In the genomic region with DNA sequence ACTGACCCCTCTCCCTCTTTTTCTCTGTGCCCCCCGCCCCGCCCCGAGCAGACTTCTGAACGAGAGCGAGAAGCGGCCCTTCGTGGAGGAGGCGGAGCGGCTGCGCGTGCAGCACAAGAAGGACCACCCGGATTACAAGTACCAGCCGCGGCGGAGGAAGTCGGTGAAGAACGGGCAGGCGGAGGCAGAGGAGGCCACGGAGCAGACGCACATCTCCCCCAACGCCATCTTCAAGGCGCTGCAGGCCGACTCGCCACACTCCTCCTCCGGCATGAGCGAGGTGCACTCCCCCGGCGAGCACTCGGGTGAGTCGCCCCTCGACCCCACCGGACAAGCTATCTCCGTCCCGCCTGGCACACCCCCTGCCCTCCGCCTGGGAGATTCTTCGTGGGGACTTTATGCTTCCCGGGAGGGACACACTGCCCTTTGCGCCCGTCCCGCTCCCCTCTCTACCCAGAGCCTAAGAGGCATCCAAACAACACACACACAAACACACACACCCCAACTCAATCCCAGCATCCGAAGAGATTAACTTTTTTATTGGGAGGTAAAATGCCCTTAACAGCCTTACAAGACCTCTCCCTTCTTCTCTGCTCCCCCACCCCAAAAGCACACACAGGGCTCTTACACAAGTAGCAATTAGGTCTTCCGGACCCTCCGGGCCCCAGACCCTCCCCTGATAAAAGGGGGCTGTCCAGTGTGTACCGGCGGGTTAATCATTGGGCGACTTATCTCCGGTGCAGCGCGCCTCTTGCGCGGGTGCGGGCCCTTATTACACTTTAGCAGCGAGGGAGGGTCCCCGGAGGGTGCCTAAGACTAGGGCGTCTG, we compare ENCODE assay signal across 8 cellular contexts.
DNase-seq lines count a peak whose midpoint lies in the region; ATAC-seq, FAIRE-seq and TF ChIP-seq lines count a peak whose summit lies in the region.

No MANE protein-coding gene starts in this region.

- ATAC-seq in RWPE2 (ENCODE audit: low read depth) = no peak
- no peak for ATAC-seq in HG02623 (IDR thresholded peaks at IDR 0.05; ENCODE audit: unreplicated experiment)
- ATAC-seq in GM21717 (IDR thresholded peaks at IDR 0.05; ENCODE audit: unreplicated experiment) = no peak

- peaks cover 40% of the 10 kb centered on the region for H3K4me1 ChIP-seq in RWPE2 (ENCODE audit: insufficient read depth, poor library complexity, severe bottlenecking)

- H3K27ac ChIP-seq in RWPE2 (ENCODE audit: poor library complexity, severe bottlenecking) = peak overlapping the region; percentile 73

- TF ChIP-seq CTCF in GM12875 (IDR thresholded peaks at IDR 0.05; ENCODE audit: borderline replicate concordance, insufficient read depth, low read depth, low read length) (no peak), RWPE2 (IDR thresholded peaks at IDR 0.05; ENCODE audit: poor library complexity, severe bottlenecking) (no peak), retinal pigment epithelial cell (conservative IDR thresholded peaks at IDR 0.05; ENCODE audit: low read depth, low read length) (no peak)

- peaks cover 38% of the 10 kb centered on the region for H3K36me3 ChIP-seq in RWPE2 (ENCODE audit: low read depth)

- no peak for FAIRE-seq in RCC 7860 (lab: Jason Lieb, UNC)

- no peaks in the 10 kb centered on the region for H3K27me3 ChIP-seq in RWPE2 (ENCODE audit: insufficient read depth, poor library complexity, severe bottlenecking)

- H3K4me3 ChIP-seq in GM12875 (ENCODE audit: low read depth, low read length) (peak overlapping the region; percentile 83), RWPE2 (ENCODE audit: severe bottlenecking) (peak overlapping the region; percentile 95), retinal pigment epithelial cell (ENCODE audit: low read length) (peak overlapping the region; percentile 99)

- H3K9me3 ChIP-seq in RWPE2 (ENCODE audit: severe bottlenecking) = no peaks in the 10 kb centered on the region

- DNase-seq in RWPE2 (ENCODE audit: low spot score) (peak; percentile 80), germinal center (ENCODE audit: low spot score) (peak; percentile 45), retinal pigment epithelial cell (ENCODE audit: low read depth) (no peak), RCC 7860 (ENCODE audit: low spot score) (no peak), NCI-H2196 (lab: John Stamatoyannopoulos, UW; ENCODE audit: unreplicated experiment) (no peak)

Comparison
In these comparisons a context has a peak if more than half of its experiments do, and no peak if none do; other contexts are left out.
1. DNase-seq: peak in RWPE2 (single experiment) and germinal center (single experiment); none in retinal pigment epithelial cell (single experiment), RCC 7860 (single experiment) and NCI-H2196 (single experiment).
2. Peak in every context shown above with its lines, with median percentiles within 50 percentile points of each other: H3K4me3 ChIP-seq.